In the genomic region with DNA sequence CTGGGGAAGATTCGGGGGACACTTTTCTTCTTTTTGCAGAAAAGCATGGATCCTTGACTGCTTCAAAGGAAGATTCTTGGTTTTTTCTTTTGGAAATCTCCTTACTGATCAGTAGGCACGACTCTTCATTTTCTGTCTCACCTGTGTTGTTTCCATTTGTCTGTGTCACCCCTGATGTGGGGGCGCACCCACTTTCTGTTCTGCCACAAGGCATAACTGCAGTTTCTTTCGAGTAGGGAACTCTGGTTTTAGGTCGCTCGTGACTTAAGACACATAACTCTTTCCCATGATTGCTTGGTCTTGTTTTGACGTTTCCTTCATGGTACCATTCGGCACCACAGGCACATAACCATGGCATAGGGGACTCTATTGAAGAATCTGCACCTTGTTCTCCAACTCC, we compare ENCODE assay signal across 15 cellular contexts. TPM values are rescaled to one million over a fixed set of nuclear protein-coding genes. Genes with fewer than 3 reads are reported as not detected.
DNase-seq lines count a peak whose midpoint lies in the region; ATAC-seq and TF ChIP-seq lines count a peak whose summit lies in the region.
"Had no signal": no experiment of that assay in that cellular context is flagged by ENCODE, and none has a peak within 500 bp of the region (broad histone marks: within the 10 kb centered on the region; RNA-seq: fewer than 3 reads in every experiment).

No MANE protein-coding gene starts in this region.

- CTCF ChIA-PET in activated CD4-positive, alpha-beta T cell treated with anti-CD3 and anti-CD28 coated beads for 36 hours (lab: Charles Lee) = interaction anchor here (0.8 kb wide), 1 partner anchor 57 kb away, joined by 5 read pairs; no protein-coding TSS in a partner anchor
- CTCF ChIA-PET in CD8-positive, alpha-beta T cell (lab: Charles Lee) = no interaction called here

- no peak for ATAC-seq in activated CD4-positive, alpha-beta T cell treated with anti-CD3 and anti-CD28 coated beads for 36 hours
- no peak for ATAC-seq in CD8-positive, alpha-beta T cell
- ATAC-seq in natural killer cell (no peak), left lobe of liver (no peak)
- ATAC-seq: HepG2 had no signal

- H3K4me3 ChIP-seq in CD8-positive, alpha-beta T cell (ENCODE audit: low read depth, low read length) = no peak overlapping the region
- H3K4me3 ChIP-seq: BLaER1 treated with 17β-estradiol and CSF1 and Interleukin-3, amounts not matched to agents 10 nM and 100 nM; HAP-1 had no signal

- peak; percentile 24 for DNase-seq in activated CD4-positive, alpha-beta T cell treated with anti-CD3 and anti-CD28 coated beads for 36 hours
- DNase-seq in activated CD4-positive, alpha-beta T cell treated with anti-CD3 and anti-CD28 coated beads for 4 hours = no peak
- DNase-seq in CD8-positive, alpha-beta T cell = no peak
- DNase-seq in HFFc6 (no peak), natural killer cell (no peak), left lobe of liver (ENCODE audit: low spot score) (no peak)
- DNase-seq in activated T-helper 2 cell treated with anti-CD3 and anti-CD28 coated beads, Interferon-gamma antibody, Interleukin-2, Interleukin-4, amounts not matched to agents 10 μg/mL and 5 μg/mL and 100 μg/mL, durations not matched to agents 14 hours and 24 hours and 36 hours (ENCODE audit: low spot score) = no peak
- DNase-seq: ACHN; CD4-positive, CD25-positive, alpha-beta regulatory T cell; DMS79 treated with DMSO at 0.1 percent for 48 hours had no signal

- no peaks in the 10 kb centered on the region for H3K27me3 Mint-ChIP-seq in activated CD4-positive, alpha-beta T cell treated with anti-CD3 and anti-CD28 coated beads for 36 hours
- H3K27me3 Mint-ChIP-seq in CD8-positive, alpha-beta T cell (ENCODE audit: low read depth) = no peaks in the 10 kb centered on the region
- H3K27me3 Mint-ChIP-seq in HFFc6 (ENCODE audit: insufficient read depth) (no peaks in the 10 kb centered on the region; the same call in 1 of the 2 replicates), natural killer cell (ENCODE audit: low read depth in 2 of 2) (no peaks in the 10 kb centered on the region)
- no peaks in the 10 kb centered on the region for H3K27me3 Mint-ChIP-seq in activated T-helper 2 cell treated with anti-CD3 and anti-CD28 coated beads, Interferon-gamma antibody, Interleukin-2, Interleukin-4, amounts not matched to agents 10 μg/mL and 5 μg/mL and 100 μg/mL, durations not matched to agents 14 hours and 24 hours and 36 hours (ENCODE audit: low read depth)
- H3K27me3 Mint-ChIP-seq: CD4-positive, CD25-positive, alpha-beta regulatory T cell had no signal

- intact Hi-C loops in activated CD4-positive, alpha-beta T cell treated with anti-CD3 and anti-CD28 coated beads for 36 hours (cut with DNase I, micrococcal nuclease) = no loop called here
- intact Hi-C loops in CD8-positive, alpha-beta T cell (cut with DNase I, micrococcal nuclease) = loop anchor here in 1 of 2 experiments (10.0 kb wide), 1 partner anchor 217 kb away; no protein-coding TSS in a partner anchor
- intact Hi-C loops in activated T-helper 2 cell treated with anti-CD3 and anti-CD28 coated beads, Interferon-gamma antibody, Interleukin-2, Interleukin-4, amounts not matched to agents 10 μg/mL and 5 μg/mL and 100 μg/mL, durations not matched to agents 14 hours and 24 hours and 36 hours (cut with micrococcal nuclease) = no loop called here
- intact Hi-C loops in natural killer cell (cut with micrococcal nuclease) = no loop called here

- H3K4me1 Mint-ChIP-seq in activated CD4-positive, alpha-beta T cell treated with anti-CD3 and anti-CD28 coated beads for 36 hours = peaks cover 3% of the 10 kb centered on the region
- H3K4me1 Mint-ChIP-seq in CD8-positive, alpha-beta T cell (ENCODE audit: low read depth) = peaks cover 6% of the 10 kb centered on the region
- H3K4me1 Mint-ChIP-seq in HFFc6 (ENCODE audit: low read depth) = peaks cover 14% of the 10 kb centered on the region
- H3K4me1 Mint-ChIP-seq in activated T-helper 2 cell treated with anti-CD3 and anti-CD28 coated beads, Interferon-gamma antibody, Interleukin-2, Interleukin-4, amounts not matched to agents 10 μg/mL and 5 μg/mL and 100 μg/mL, durations not matched to agents 14 hours and 24 hours and 36 hours (ENCODE audit: low read depth) = peaks cover 17% of the 10 kb centered on the region
- H3K4me1 Mint-ChIP-seq in natural killer cell = peaks cover 18 to 19% of the 10 kb centered on the region in 2 donors

- H3K4me3 Mint-ChIP-seq in activated CD4-positive, alpha-beta T cell treated with anti-CD3 and anti-CD28 coated beads for 36 hours = no peak overlapping the region
- no peak overlapping the region for H3K4me3 Mint-ChIP-seq in CD8-positive, alpha-beta T cell
- H3K4me3 Mint-ChIP-seq in HFFc6 = no peak overlapping the region
- H3K4me3 Mint-ChIP-seq in activated T-helper 2 cell treated with anti-CD3 and anti-CD28 coated beads, Interferon-gamma antibody, Interleukin-2, Interleukin-4, amounts not matched to agents 10 μg/mL and 5 μg/mL and 100 μg/mL, durations not matched to agents 14 hours and 24 hours and 36 hours (ENCODE audit: low read depth) = no peak overlapping the region
- no peak overlapping the region for H3K4me3 Mint-ChIP-seq in natural killer cell
- H3K4me3 Mint-ChIP-seq: CD4-positive, CD25-positive, alpha-beta regulatory T cell had no signal

- no peaks in the 10 kb centered on the region for H3K9me3 ChIP-seq in CD8-positive, alpha-beta T cell (ENCODE audit: low read length)
- H3K9me3 ChIP-seq: BLaER1 treated with 17β-estradiol and CSF1 and Interleukin-3, amounts not matched to agents 10 nM and 100 nM; HAP-1 had no signal

- peaks cover 14% of the 10 kb centered on the region for H3K36me3 ChIP-seq in CD8-positive, alpha-beta T cell (ENCODE audit: insufficient read depth, low read length)

- no peaks in the 10 kb centered on the region for H3K9me3 Mint-ChIP-seq in activated CD4-positive, alpha-beta T cell treated with anti-CD3 and anti-CD28 coated beads for 36 hours (ENCODE audit: low read depth)
- H3K9me3 Mint-ChIP-seq in CD8-positive, alpha-beta T cell = no peaks in the 10 kb centered on the region
- no peaks in the 10 kb centered on the region for H3K9me3 Mint-ChIP-seq in HFFc6
- H3K9me3 Mint-ChIP-seq in activated T-helper 2 cell treated with anti-CD3 and anti-CD28 coated beads, Interferon-gamma antibody, Interleukin-2, Interleukin-4, amounts not matched to agents 10 μg/mL and 5 μg/mL and 100 μg/mL, durations not matched to agents 14 hours and 24 hours and 36 hours = no peaks in the 10 kb centered on the region
- no peaks in the 10 kb centered on the region for H3K9me3 Mint-ChIP-seq in natural killer cell
- H3K9me3 Mint-ChIP-seq: CD4-positive, CD25-positive, alpha-beta regulatory T cell had no signal

- TF ChIP-seq CTCF in CD8-positive, alpha-beta T cell (IDR thresholded peaks at IDR 0.05) = no peak
- TF ChIP-seq CTCF in HFFc6 (IDR thresholded peaks at IDR 0.05) (no peak), natural killer cell (IDR thresholded peaks at IDR 0.05) (no peak)

- POLR2A ChIA-PET in activated CD4-positive, alpha-beta T cell treated with anti-CD3 and anti-CD28 coated beads for 36 hours (lab: Charles Lee) = no interaction called here
- POLR2A ChIA-PET in CD8-positive, alpha-beta T cell (lab: Charles Lee) = interaction anchor here (0.7 kb wide), 1 partner anchor 1113 kb away, joined by 3 read pairs; no protein-coding TSS in a partner anchor

- no peak overlapping the region for H3K27ac ChIP-seq in CD8-positive, alpha-beta T cell (ENCODE audit: low read depth, low read length)
- H3K27ac ChIP-seq: BLaER1 treated with 17β-estradiol and CSF1 and Interleukin-3, amounts not matched to agents 10 nM and 100 nM had no signal

- no peaks in the 10 kb centered on the region for H3K4me1 ChIP-seq in CD8-positive, alpha-beta T cell (ENCODE audit: insufficient read depth, low read length)
- H3K4me1 ChIP-seq: BLaER1 treated with 17β-estradiol and CSF1 and Interleukin-3, amounts not matched to agents 10 nM and 100 nM; HAP-1 had no signal

- H3K27ac Mint-ChIP-seq in activated CD4-positive, alpha-beta T cell treated with anti-CD3 and anti-CD28 coated beads for 36 hours = no peak overlapping the region
- peak overlapping the region; percentile 41 for H3K27ac Mint-ChIP-seq in CD8-positive, alpha-beta T cell
- H3K27ac Mint-ChIP-seq in HFFc6 (peak overlapping the region; percentile 71), natural killer cell (peak overlapping the region in 1 of 2 donors; percentile 2)
- H3K27ac Mint-ChIP-seq in activated T-helper 2 cell treated with anti-CD3 and anti-CD28 coated beads, Interferon-gamma antibody, Interleukin-2, Interleukin-4, amounts not matched to agents 10 μg/mL and 5 μg/mL and 100 μg/mL, durations not matched to agents 14 hours and 24 hours and 36 hours = peak overlapping the region; percentile 71
- H3K27ac Mint-ChIP-seq: CD4-positive, CD25-positive, alpha-beta regulatory T cell had no signal

- no peaks in the 10 kb centered on the region for H3K27me3 ChIP-seq in CD8-positive, alpha-beta T cell (ENCODE audit: insufficient read depth, low read length)
- H3K27me3 ChIP-seq: BLaER1 treated with 17β-estradiol and CSF1 and Interleukin-3, amounts not matched to agents 10 nM and 100 nM had no signal

- H3K36me3 Mint-ChIP-seq in activated CD4-positive, alpha-beta T cell treated with anti-CD3 and anti-CD28 coated beads for 36 hours (ENCODE audit: low read depth) = peaks cover 31% of the 10 kb centered on the region
- peaks cover 68% of the 10 kb centered on the region for H3K36me3 Mint-ChIP-seq in CD8-positive, alpha-beta T cell
- H3K36me3 Mint-ChIP-seq in HFFc6 (ENCODE audit: low read depth) (peaks cover 21% of the 10 kb centered on the region), natural killer cell (peaks cover 8% of the 10 kb centered on the region)
- peaks cover 69% of the 10 kb centered on the region for H3K36me3 Mint-ChIP-seq in activated T-helper 2 cell treated with anti-CD3 and anti-CD28 coated beads, Interferon-gamma antibody, Interleukin-2, Interleukin-4, amounts not matched to agents 10 μg/mL and 5 μg/mL and 100 μg/mL, durations not matched to agents 14 hours and 24 hours and 36 hours (ENCODE audit: low read depth)

RNA-seq across cellular contexts. Expression of a gene that starts 31.3 kb away (rescaled TPM):
- 10 to 100 TPM; 20.8 to 21.8 TPM for total RNA-seq in activated CD4-positive, alpha-beta T cell treated with anti-CD3 and anti-CD28 coated beads for 36 hours
- total RNA-seq in CD8-positive, alpha-beta T cell = 10 to 100 TPM; 51.3 to 55.6 TPM
- total RNA-seq in HFFc6 (2021; fragmentation: NEBNext Ultra II Directional; extraction: Animal tissue kit (Norgen Biotek cat#: 25700)) = 10 to 100 TPM; 11.6 to 16.5 (median 15.5) TPM
- 36.3 and 37.2 TPM in 2 replicates for total RNA-seq in activated T-helper 2 cell treated with anti-CD3 and anti-CD28 coated beads, Interferon-gamma antibody, Interleukin-2, Interleukin-4, amounts not matched to agents 10 μg/mL and 5 μg/mL and 100 μg/mL, durations not matched to agents 14 hours and 24 hours and 36 hours
- total RNA-seq in natural killer cell (10 to 100 TPM; 34.5 to 45.0 (median 42.0) TPM), left lobe of liver (12.9 TPM)

RNA-seq across cellular contexts. Expression of a gene that starts 40.1 kb away (rescaled TPM):
- 100 to 1,000 TPM in 1 of 2 experiments, 10 to 100 TPM in 1; 67.2 to 102 TPM for total RNA-seq in activated CD4-positive, alpha-beta T cell treated with anti-CD3 and anti-CD28 coated beads for 36 hours
- 10 to 100 TPM; 72.5 to 80.1 TPM for total RNA-seq in CD8-positive, alpha-beta T cell
- total RNA-seq in HFFc6 (2021; fragmentation: NEBNext Ultra II Directional; extraction: Animal tissue kit (Norgen Biotek cat#: 25700)) = 10 to 100 TPM; 57.8 to 67.0 (median 62.2) TPM
- total RNA-seq in activated T-helper 2 cell treated with anti-CD3 and anti-CD28 coated beads, Interferon-gamma antibody, Interleukin-2, Interleukin-4, amounts not matched to agents 10 μg/mL and 5 μg/mL and 100 μg/mL, durations not matched to agents 14 hours and 24 hours and 36 hours = 64.4 and 67.8 TPM in 2 replicates
- total RNA-seq in natural killer cell (10 to 100 TPM; 82.0 to 97.2 (median 82.4) TPM), left lobe of liver (18.5 TPM)

RNA-seq across cellular contexts. Expression of a gene that starts 42.9 kb away (rescaled TPM):
- not detected for total RNA-seq in activated CD4-positive, alpha-beta T cell treated with anti-CD3 and anti-CD28 coated beads for 36 hours
- total RNA-seq in CD8-positive, alpha-beta T cell = not detected
- total RNA-seq in HFFc6 (2021; fragmentation: NEBNext Ultra II Directional; extraction: Animal tissue kit (Norgen Biotek cat#: 25700)) = not detected
- not detected in 2 replicates for total RNA-seq in activated T-helper 2 cell treated with anti-CD3 and anti-CD28 coated beads, Interferon-gamma antibody, Interleukin-2, Interleukin-4, amounts not matched to agents 10 μg/mL and 5 μg/mL and 100 μg/mL, durations not matched to agents 14 hours and 24 hours and 36 hours
- not detected for total RNA-seq in natural killer cell
- not detected for total RNA-seq in left lobe of liver
- total RNA-seq: A172; CD4-positive, CD25-positive, alpha-beta regulatory T cell; H1; HepG2 had no signal
